9 cellular contexts compared by ENCODE assay signal in the genomic region with DNA sequence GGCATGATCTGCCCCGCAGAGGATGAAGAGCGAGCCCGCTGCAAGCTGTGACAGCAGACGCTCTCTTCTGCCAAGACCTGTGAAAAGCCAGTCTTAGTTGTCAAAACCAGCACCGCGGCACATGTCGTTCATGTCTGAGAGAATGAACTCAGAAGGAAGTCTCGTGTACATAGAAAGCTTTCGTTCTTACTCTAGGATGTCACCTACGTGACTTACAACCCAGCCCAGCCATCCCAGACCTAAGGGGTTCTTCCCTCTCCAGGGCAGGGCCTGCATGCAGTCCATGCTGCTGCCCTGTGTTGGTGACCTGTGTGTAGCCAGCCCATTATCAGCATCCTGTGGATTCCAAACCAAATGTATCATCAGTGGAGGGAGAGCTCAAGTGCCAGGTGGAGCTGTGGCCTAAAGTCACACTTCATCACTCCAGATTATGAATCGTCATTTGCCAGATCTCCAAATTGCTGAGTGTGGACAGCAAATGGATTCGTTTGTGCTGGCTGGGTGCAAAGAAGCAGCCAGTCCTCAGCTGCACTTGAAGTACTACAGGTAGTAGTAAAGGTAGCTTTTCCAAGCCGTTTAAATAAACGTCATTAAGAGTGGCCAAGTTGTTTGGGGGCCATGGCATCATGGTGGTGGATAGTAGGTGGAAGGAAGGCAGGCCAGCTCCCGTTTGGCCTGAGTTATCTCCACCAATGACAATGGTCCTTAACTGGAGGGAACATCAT.
DNase-seq lines count a peak whose midpoint lies in the region; ATAC-seq and TF ChIP-seq lines count a peak whose summit lies in the region.
"Had no signal": no experiment of that assay in that cellular context is flagged by ENCODE, and none has a peak within 500 bp of the region (broad histone marks: within the 10 kb centered on the region; RNA-seq: fewer than 3 reads in every experiment).

No MANE protein-coding gene starts in this region.

- no peak overlapping the region for H3K4me3 Mint-ChIP-seq in glutamatergic neuron (ENCODE audit: unreplicated experiment)

- CTCF ChIA-PET in PC-3 (lab: Charles Lee): no interaction called here

- ATAC-seq in GM19468 (IDR thresholded peaks at IDR 0.05; ENCODE audit: extremely low read depth, unreplicated experiment) (peak; percentile 51), HG03565 (IDR thresholded peaks at IDR 0.05; ENCODE audit: unreplicated experiment) (peak; percentile 68), PC-3 (no peak)

- peak; percentile 49 for DNase-seq in central memory CD4-positive, alpha-beta T cell
- peak; percentile 24 to 46 for DNase-seq in stimulated activated CD8-positive, alpha-beta memory T cell treated with anti-CD3 and anti-CD28 coated beads, Interleukin-7, amount 100 ng/mL, for 4 hours (ENCODE audit: low read depth in 2 of 2)
- DNase-seq in PC-3 (no peak), glutamatergic neuron (no peak), mucosa of gallbladder (ENCODE audit: low spot score) (no peak), NCI-H1930 (lab: John Stamatoyannopoulos, UW) (no peak)

- no TSS peak for BruUV-seq in PC-3 (replicated peaks; lab: Mats Ljungman, UMichigan)

- no peaks in the 10 kb centered on the region for H3K36me3 ChIP-seq in PC-3 (ENCODE audit: low read depth, low read length)

- no peaks in the 10 kb centered on the region for H3K9me2 ChIP-seq in PC-3 (replicated peaks; ENCODE audit: low read length)

- no peak overlapping the region for H2AFZ ChIP-seq in PC-3 (ENCODE audit: low read length)

- H3K27me3 Mint-ChIP-seq in glutamatergic neuron (ENCODE audit: unreplicated experiment): no peaks in the 10 kb centered on the region

- no peaks in the 10 kb centered on the region for H3K9me3 Mint-ChIP-seq in glutamatergic neuron (ENCODE audit: unreplicated experiment)

- H3K4me1 ChIP-seq in PC-3 (ENCODE audit: insufficient read depth, low read length): no peaks in the 10 kb centered on the region; the same call in 1 of the 2 replicates

- no peaks in the 10 kb centered on the region for H4K20me1 ChIP-seq in PC-3 (ENCODE audit: low read length)

- H3K4me2 ChIP-seq in PC-3 (ENCODE audit: low read length): no peak overlapping the region

- H3K36me3 Mint-ChIP-seq in glutamatergic neuron (ENCODE audit: unreplicated experiment): peaks cover 8% of the 10 kb centered on the region

- intact Hi-C loops in PC-3 (cut with micrococcal nuclease): no loop called here

- no peak overlapping the region for H3K27ac ChIP-seq in PC-3 (ENCODE audit: low read length)
- H3K27ac ChIP-seq: thoracic aorta had no signal

- H3K4me3 ChIP-seq in PC-3 (ENCODE audit: low read length): no peak overlapping the region
- H3K4me3 ChIP-seq: thoracic aorta had no signal

- TF ChIP-seq CTCF in PC-3 (conservative IDR thresholded peaks at IDR 0.05; ENCODE audit: low read depth, low read length) (no peak), glutamatergic neuron (IDR thresholded peaks at IDR 0.05; ENCODE audit: partially characterized antibody, unreplicated experiment) (no peak)

- no peak overlapping the region for H3K27ac Mint-ChIP-seq in glutamatergic neuron (ENCODE audit: unreplicated experiment)

- H3K9ac ChIP-seq in PC-3 (ENCODE audit: low read length): no peak overlapping the region

- H3K9me3 ChIP-seq in PC-3 (ENCODE audit: low read length): no peaks in the 10 kb centered on the region
- H3K9me3 ChIP-seq: thoracic aorta had no signal

- H3K27me3 ChIP-seq in PC-3 (ENCODE audit: low read length): no peaks in the 10 kb centered on the region

- POLR2A ChIA-PET in PC-3 (lab: Charles Lee; ENCODE audit: unreplicated experiment): no interaction called here

- no peaks in the 10 kb centered on the region for H3F3A ChIP-seq in PC-3 (ENCODE audit: low read length, unreplicated experiment)

- H3K79me2 ChIP-seq in PC-3 (ENCODE audit: low read length): no peaks in the 10 kb centered on the region

- H3K4me1 Mint-ChIP-seq in glutamatergic neuron (ENCODE audit: low read depth, unreplicated experiment): peaks cover 2% of the 10 kb centered on the region

Comparison
In these comparisons a context has a peak if more than half of its experiments do, and no peak if none do; other contexts are left out.
1. DNase-seq: peak in central memory CD4-positive, alpha-beta T cell (single experiment) and stimulated activated CD8-positive, alpha-beta memory T cell treated with anti-CD3 and anti-CD28 coated beads, Interleukin-7, amount 100 ng/mL, for 4 hours (2 of 2); none in PC-3 (single experiment), glutamatergic neuron (single experiment), mucosa of gallbladder (single experiment) and NCI-H1930 (0 of 2).